16 cellular contexts compared by ENCODE assay signal in genomic region chrX:85963736-85964135, GRCh38.
DNase-seq lines count a peak whose midpoint lies in the region; ATAC-seq, FAIRE-seq and TF ChIP-seq lines count a peak whose summit lies in the region.
"Had no signal": no experiment of that assay in that cellular context is flagged by ENCODE, and none has a peak within 500 bp of the region (broad histone marks: within the 10 kb centered on the region; RNA-seq: fewer than 3 reads in every experiment).

No MANE protein-coding gene starts in this region.

- TF ChIP-seq POLR2A in A549 (IDR thresholded peaks at IDR 0.05; ENCODE audit: low read length) (no peak), heart left ventricle (IDR thresholded peaks at IDR 0.05) (no peak)

- H3K27ac Mint-ChIP-seq in HFFc6 (peak overlapping the region; percentile 61), osteocyte (ENCODE audit: unreplicated experiment) (no peak overlapping the region)
- H3K27ac Mint-ChIP-seq: B cell; dendritic cell treated with granulocyte-macrophage colony-stimulating factor and Interleukin-4, amounts not matched to agents 40 ng/mL and 50 ng/mL, for 4 days had no signal

- intact Hi-C loops in heart left ventricle (cut with DNase I) = no loop called here

- WGBS in A549 (ENCODE audit: missing lambda C conversion rate) = 23% methylated on average over 5 of the region's 5 CpGs
- whole genome bisulfite sequencing in heart left ventricle, 4 donors = 67 to 86% (median 75%) methylated on average over 5 of the region's 5 CpGs

- H3K36me3 ChIP-seq in heart left ventricle = peaks cover 0 to 16% (median 0%) of the 10 kb centered on the region in 9 donors
- H3K36me3 ChIP-seq: suprapubic skin, WERI-Rb-1 had no signal

- no peak for TF ChIP-seq EP300 in A549 (IDR thresholded peaks at IDR 0.05)

- TF ChIP-seq CTCF in A549 (IDR thresholded peaks at IDR 0.05) (no peak), HFFc6 (IDR thresholded peaks at IDR 0.05) (no peak), heart left ventricle (IDR thresholded peaks at IDR 0.05) (no peak), osteocyte (IDR thresholded peaks at IDR 0.05) (no peak)

- CTCF ChIA-PET in A549 (lab: Yijun Ruan, JAX) = no interaction called here

- H3K27me3 ChIP-seq in heart left ventricle = no peaks in the 10 kb centered on the region
- H3K27me3 ChIP-seq: suprapubic skin had no signal

- H3K27ac ChIP-seq in A549 (no peak overlapping the region), heart left ventricle (no peak overlapping the region)
- H3K27ac ChIP-seq: suprapubic skin, WERI-Rb-1 had no signal

- TF ChIP-seq RAD21 in A549 (conservative IDR thresholded peaks at IDR 0.05 in 1 of 2, IDR thresholded peaks at IDR 0.05 in 1 of 2) = no peak

- peak; percentile 65 to 66; a peak in 3 of 6 replicates for ATAC-seq in A549
- ATAC-seq in heart left ventricle = no peak
- ATAC-seq in GM18870 (IDR thresholded peaks at IDR 0.05; ENCODE audit: unreplicated experiment) = no peak
- ATAC-seq: Right ventricle myocardium inferior had no signal

- H3K27me3 Mint-ChIP-seq in HFFc6 (ENCODE audit: insufficient read depth) (no peaks in the 10 kb centered on the region), osteocyte (ENCODE audit: unreplicated experiment) (no peaks in the 10 kb centered on the region)
- H3K27me3 Mint-ChIP-seq: B cell; dendritic cell treated with granulocyte-macrophage colony-stimulating factor and Interleukin-4, amounts not matched to agents 40 ng/mL and 50 ng/mL, for 4 days had no signal

- peaks cover 21% of the 10 kb centered on the region for H3K4me1 Mint-ChIP-seq in HFFc6 (ENCODE audit: low read depth)
- peaks cover 21% of the 10 kb centered on the region for H3K4me1 Mint-ChIP-seq in osteocyte (ENCODE audit: unreplicated experiment)
- H3K4me1 Mint-ChIP-seq: B cell, neural crest cell had no signal

- DNase-seq in A549 (ENCODE audit: low read depth in 1 of 2, low spot score in 1 of 2) (peak; percentile 2 to 27), HFFc6 (peak; percentile 67), brain pericyte (ENCODE audit: low read depth, low spot score) (peak; percentile 2), inferior parietal cortex (ENCODE audit: extremely low spot score) (peak; percentile 25), heart left ventricle (no peak), DMS79 treated with DMSO at 0.1 percent for 48 hours (lab: John Stamatoyannopoulos, UW) (no peak), osteocyte (ENCODE audit: extremely low spot score, unreplicated experiment) (no peak)
- DNase-seq: NCI-H2171 treated with DMSO at 0.1 percent for 48 hours; stimulated activated CD4-positive, alpha-beta T cell treated with anti-CD3 and anti-CD28 coated beads, Interleukin-4, amount 100 ng/mL, for 4 hours; WERI-Rb-1 had no signal

- POLR2A ChIA-PET in A549 (lab: Yijun Ruan, JAX) = no interaction called here

- H3K9me3 Mint-ChIP-seq in HFFc6 (no peaks in the 10 kb centered on the region), osteocyte (ENCODE audit: unreplicated experiment) (no peaks in the 10 kb centered on the region)
- H3K9me3 Mint-ChIP-seq: dendritic cell treated with granulocyte-macrophage colony-stimulating factor and Interleukin-4, amounts not matched to agents 40 ng/mL and 50 ng/mL, for 4 days; neural crest cell had no signal

- H3K4me2 ChIP-seq in A549 = peak overlapping the region; percentile 22; the same call in 2 of the 3 replicates

- H3K36me3 Mint-ChIP-seq in HFFc6 (ENCODE audit: low read depth) = no peaks in the 10 kb centered on the region
- peaks cover 20% of the 10 kb centered on the region for H3K36me3 Mint-ChIP-seq in osteocyte (ENCODE audit: unreplicated experiment)

- H3K4me3 ChIP-seq in A549 = no peak overlapping the region
- no peak overlapping the region for H3K4me3 ChIP-seq in heart left ventricle
- H3K4me3 ChIP-seq: suprapubic skin had no signal

- peak; percentile 99 for FAIRE-seq in A549 (lab: Jason Lieb, UNC)

- H3K9me3 ChIP-seq in A549 (no peaks in the 10 kb centered on the region), heart left ventricle (no peaks in the 10 kb centered on the region)
- H3K9me3 ChIP-seq: suprapubic skin had no signal

- H3K4me1 ChIP-seq in A549 (peaks cover 4% of the 10 kb centered on the region; the same call in 1 of the 3 replicates), heart left ventricle (no peaks in the 10 kb centered on the region)
- H3K4me1 ChIP-seq: suprapubic skin had no signal

- H3K4me3 Mint-ChIP-seq in HFFc6 (peak overlapping the region; percentile 11; the same call in 1 of the 2 replicates), osteocyte (ENCODE audit: unreplicated experiment) (no peak overlapping the region)
- H3K4me3 Mint-ChIP-seq: B cell; dendritic cell treated with granulocyte-macrophage colony-stimulating factor and Interleukin-4, amounts not matched to agents 40 ng/mL and 50 ng/mL, for 4 days; neural crest cell had no signal

TF ChIP-seq in A549, 52 proteins besides CTCF, POLR2A, EP300 and RAD21:
- TF ChIP-seq CHD4 (IDR thresholded peaks at IDR 0.05; ENCODE audit: borderline replicate concordance) = no peak
- TF ChIP-seq CEBPB (IDR thresholded peaks at IDR 0.05) = no peak
- TF ChIP-seq NPAS2 (CRISPR knock-in tag; IDR thresholded peaks at IDR 0.05; ENCODE audit: borderline replicate concordance) = no peak
- TF ChIP-seq ELK1 (IDR thresholded peaks at IDR 0.05; ENCODE audit: low read depth, low read length) = no peak
- TF ChIP-seq FOSL2 (IDR thresholded peaks at IDR 0.05) = no peak
- TF ChIP-seq FOSL2 (CRISPR knock-in tag; IDR thresholded peaks at IDR 0.05) = peak; percentile 58; the same call in 1 of the 2 replicates
- TF ChIP-seq ESRRA (IDR thresholded peaks at IDR 0.05; ENCODE audit: borderline replicate concordance, low read length) = no peak

Comparison
In these comparisons a context has a peak if more than half of its experiments do, and no peak if none do; other contexts are left out.
1. ATAC-seq: peak in A549 (2 of 2); none in heart left ventricle (0 of 4) and GM18870 (single experiment).
2. DNase-seq: peak in A549 (2 of 2), HFFc6 (single experiment), brain pericyte (single experiment) and inferior parietal cortex (single experiment); none in heart left ventricle (0 of 5), DMS79 treated with DMSO at 0.1 percent for 48 hours (single experiment) and osteocyte (single experiment).